ENCODE assay signal across 2 cellular contexts in the genomic region with DNA sequence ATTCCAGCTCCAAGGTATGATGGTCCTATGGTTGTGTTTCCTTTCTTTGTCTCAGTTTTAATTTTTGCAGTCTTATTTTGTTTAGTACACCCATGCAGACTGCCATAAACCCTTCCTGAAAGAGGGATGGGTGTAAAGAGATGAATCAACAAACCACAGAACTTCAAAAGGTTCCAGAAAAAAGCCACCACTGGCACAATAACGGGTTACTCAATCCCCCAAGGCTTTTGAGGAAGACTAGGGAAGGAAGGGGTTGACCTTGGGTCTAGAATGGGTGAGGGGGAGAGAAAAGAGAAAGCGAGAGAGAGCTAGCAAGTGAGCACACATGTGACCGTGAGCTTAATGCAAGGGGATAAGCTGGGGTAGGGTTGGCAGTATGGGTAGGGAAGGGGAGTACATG.
TF ChIP-seq lines count a peak whose summit lies in the region.

No MANE protein-coding gene starts in this region.

TF ChIP-seq in H1, 55 proteins besides CTCF, POLR2A, EP300 and RAD21:
- TF ChIP-seq TEAD4 (IDR thresholded peaks at IDR 0.05; ENCODE audit: low read depth, low read length), result no peak
- no peak for TF ChIP-seq POU5F1 (IDR thresholded peaks at IDR 0.05; ENCODE audit: low read depth, low read length)
- TF ChIP-seq, protein P1, sequence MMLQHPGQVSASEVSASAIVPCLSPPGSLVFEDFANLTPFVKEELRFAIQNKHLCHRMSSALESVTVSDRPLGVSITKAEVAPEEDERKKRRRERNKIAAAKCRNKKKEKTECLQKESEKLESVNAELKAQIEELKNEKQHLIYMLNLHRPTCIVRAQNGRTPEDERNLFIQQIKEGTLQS (IDR thresholded peaks at IDR 0.05; ENCODE audit: insufficient read depth, low read depth, low read length), result no peak
- no peak for TF ChIP-seq KDM4A (IDR thresholded peaks at IDR 0.05; ENCODE audit: low read depth, low read length, severe bottlenecking)
- no peak for TF ChIP-seq ASH2L (IDR thresholded peaks at IDR 0.05; ENCODE audit: low read length)
- no peak for TF ChIP-seq CHD1 (IDR thresholded peaks at IDR 0.05; ENCODE audit: low read depth, low read length)
- TF ChIP-seq RFX5 (IDR thresholded peaks at IDR 0.05; ENCODE audit: borderline replicate concordance, low read depth, low read length), result no peak
- TF ChIP-seq HDAC2 (IDR thresholded peaks at IDR 0.05; ENCODE audit: borderline replicate concordance in 1 of 2, low read depth in 2 of 2, low read length in 2 of 2), result no peak
- no peak for TF ChIP-seq YY1 (IDR thresholded peaks at IDR 0.05; ENCODE audit: low read depth, low read length)
- no peak for TF ChIP-seq CBX5 (IDR thresholded peaks at IDR 0.05; ENCODE audit: low read depth, low read length)
- no peak for TF ChIP-seq SIX5 (IDR thresholded peaks at IDR 0.05; ENCODE audit: low read depth, low read length)
- no peak for TF ChIP-seq TBP (IDR thresholded peaks at IDR 0.05; ENCODE audit: low read depth, low read length)
- TF ChIP-seq GABPA (IDR thresholded peaks at IDR 0.05; ENCODE audit: borderline replicate concordance, insufficient read depth, low read length), result no peak
- no peak for TF ChIP-seq BRCA1 (IDR thresholded peaks at IDR 0.05; ENCODE audit: low read depth, low read length)
- TF ChIP-seq SP4 (IDR thresholded peaks at IDR 0.05; ENCODE audit: low read length), result no peak
- TF ChIP-seq CTBP2 (IDR thresholded peaks at IDR 0.05; ENCODE audit: borderline replicate concordance, insufficient read depth, insufficient read length, low read length), result no peak
- TF ChIP-seq, protein P2, sequence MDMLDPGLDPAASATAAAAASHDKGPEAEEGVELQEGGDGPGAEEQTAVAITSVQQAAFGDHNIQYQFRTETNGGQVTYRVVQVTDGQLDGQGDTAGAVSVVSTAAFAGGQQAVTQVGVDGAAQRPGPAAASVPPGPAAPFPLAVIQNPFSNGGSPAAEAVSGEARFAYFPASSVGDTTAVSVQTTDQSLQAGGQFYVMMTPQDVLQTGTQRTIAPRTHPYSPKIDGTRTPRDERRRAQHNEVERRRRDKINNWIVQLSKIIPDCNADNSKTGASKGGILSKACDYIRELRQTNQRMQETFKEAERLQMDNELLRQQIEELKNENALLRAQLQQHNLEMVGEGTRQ (IDR thresholded peaks at IDR 0.05; ENCODE audit: low read length), result no peak
- TF ChIP-seq TAF7 (optimal IDR thresholded peaks at IDR 0.05; ENCODE audit: borderline replicate concordance, low read depth, low read length), result no peak
- TF ChIP-seq, protein P3, sequence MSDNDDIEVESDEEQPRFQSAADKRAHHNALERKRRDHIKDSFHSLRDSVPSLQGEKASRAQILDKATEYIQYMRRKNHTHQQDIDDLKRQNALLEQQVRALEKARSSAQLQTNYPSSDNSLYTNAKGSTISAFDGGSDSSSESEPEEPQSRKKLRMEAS (IDR thresholded peaks at IDR 0.05), result no peak

TF ChIP-seq in SK-N-SH, 30 proteins besides CTCF, POLR2A, EP300 and RAD21:
- no peak for TF ChIP-seq RFX5 (IDR thresholded peaks at IDR 0.05; ENCODE audit: low read length)
- no peak for TF ChIP-seq MXI1 (IDR thresholded peaks at IDR 0.05; ENCODE audit: low read depth, low read length)
- TF ChIP-seq POLR2AphosphoS5 (IDR thresholded peaks at IDR 0.05; ENCODE audit: low read depth, low read length), result no peak
- TF ChIP-seq GATA2 (CRISPR knock-in tag; IDR thresholded peaks at IDR 0.05), result no peak
- no peak for TF ChIP-seq FOSL2 (IDR thresholded peaks at IDR 0.05; ENCODE audit: borderline replicate concordance, low read depth)
- no peak for TF ChIP-seq NFIC (IDR thresholded peaks at IDR 0.05; ENCODE audit: borderline replicate concordance)
- no peak for TF ChIP-seq YY1 (IDR thresholded peaks at IDR 0.05; ENCODE audit: low read depth)
- no peak for TF ChIP-seq MEF2A (IDR thresholded peaks at IDR 0.05; ENCODE audit: borderline replicate concordance, low read depth)
- no peak for TF ChIP-seq TAF1 (IDR thresholded peaks at IDR 0.05; ENCODE audit: borderline replicate concordance, low read depth, low read length)
- no peak for TF ChIP-seq CHD2 (IDR thresholded peaks at IDR 0.05; ENCODE audit: low read length, partially characterized antibody)
- TF ChIP-seq, protein P4, sequence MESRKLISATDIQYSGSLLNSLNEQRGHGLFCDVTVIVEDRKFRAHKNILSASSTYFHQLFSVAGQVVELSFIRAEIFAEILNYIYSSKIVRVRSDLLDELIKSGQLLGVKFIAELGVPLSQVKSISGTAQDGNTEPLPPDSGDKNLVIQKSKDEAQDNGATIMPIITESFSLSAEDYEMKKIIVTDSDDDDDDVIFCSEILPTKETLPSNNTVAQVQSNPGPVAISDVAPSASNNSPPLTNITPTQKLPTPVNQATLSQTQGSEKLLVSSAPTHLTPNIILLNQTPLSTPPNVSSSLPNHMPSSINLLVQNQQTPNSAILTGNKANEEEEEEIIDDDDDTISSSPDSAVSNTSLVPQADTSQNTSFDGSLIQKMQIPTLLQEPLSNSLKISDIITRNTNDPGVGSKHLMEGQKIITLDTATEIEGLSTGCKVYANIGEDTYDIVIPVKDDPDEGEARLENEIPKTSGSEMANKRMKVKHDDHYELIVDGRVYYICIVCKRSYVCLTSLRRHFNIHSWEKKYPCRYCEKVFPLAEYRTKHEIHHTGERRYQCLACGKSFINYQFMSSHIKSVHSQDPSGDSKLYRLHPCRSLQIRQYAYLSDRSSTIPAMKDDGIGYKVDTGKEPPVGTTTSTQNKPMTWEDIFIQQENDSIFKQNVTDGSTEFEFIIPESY (IDR thresholded peaks at IDR 0.05; ENCODE audit: borderline replicate concordance, low read depth), result no peak
- no peak for TF ChIP-seq RXRA (IDR thresholded peaks at IDR 0.05; ENCODE audit: borderline replicate concordance, low read depth)
- TF ChIP-seq, protein P5, sequence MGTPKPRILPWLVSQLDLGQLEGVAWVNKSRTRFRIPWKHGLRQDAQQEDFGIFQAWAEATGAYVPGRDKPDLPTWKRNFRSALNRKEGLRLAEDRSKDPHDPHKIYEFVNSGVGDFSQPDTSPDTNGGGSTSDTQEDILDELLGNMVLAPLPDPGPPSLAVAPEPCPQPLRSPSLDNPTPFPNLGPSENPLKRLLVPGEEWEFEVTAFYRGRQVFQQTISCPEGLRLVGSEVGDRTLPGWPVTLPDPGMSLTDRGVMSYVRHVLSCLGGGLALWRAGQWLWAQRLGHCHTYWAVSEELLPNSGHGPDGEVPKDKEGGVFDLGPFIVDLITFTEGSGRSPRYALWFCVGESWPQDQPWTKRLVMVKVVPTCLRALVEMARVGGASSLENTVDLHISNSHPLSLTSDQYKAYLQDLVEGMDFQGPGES (IDR thresholded peaks at IDR 0.05; ENCODE audit: low read depth, low read length), result no peak
- TF ChIP-seq GABPA (IDR thresholded peaks at IDR 0.05; ENCODE audit: low read depth), result no peak
- no peak for TF ChIP-seq SMC3 (IDR thresholded peaks at IDR 0.05; ENCODE audit: low read depth, low read length)
- no peak for TF ChIP-seq TEAD4 (IDR thresholded peaks at IDR 0.05; ENCODE audit: borderline replicate concordance, insufficient read depth)
TF ChIP-seq in SK-N-SH: peak in this region for 0.
